ENCODE assay signal across 8 cellular contexts in the genomic region with DNA sequence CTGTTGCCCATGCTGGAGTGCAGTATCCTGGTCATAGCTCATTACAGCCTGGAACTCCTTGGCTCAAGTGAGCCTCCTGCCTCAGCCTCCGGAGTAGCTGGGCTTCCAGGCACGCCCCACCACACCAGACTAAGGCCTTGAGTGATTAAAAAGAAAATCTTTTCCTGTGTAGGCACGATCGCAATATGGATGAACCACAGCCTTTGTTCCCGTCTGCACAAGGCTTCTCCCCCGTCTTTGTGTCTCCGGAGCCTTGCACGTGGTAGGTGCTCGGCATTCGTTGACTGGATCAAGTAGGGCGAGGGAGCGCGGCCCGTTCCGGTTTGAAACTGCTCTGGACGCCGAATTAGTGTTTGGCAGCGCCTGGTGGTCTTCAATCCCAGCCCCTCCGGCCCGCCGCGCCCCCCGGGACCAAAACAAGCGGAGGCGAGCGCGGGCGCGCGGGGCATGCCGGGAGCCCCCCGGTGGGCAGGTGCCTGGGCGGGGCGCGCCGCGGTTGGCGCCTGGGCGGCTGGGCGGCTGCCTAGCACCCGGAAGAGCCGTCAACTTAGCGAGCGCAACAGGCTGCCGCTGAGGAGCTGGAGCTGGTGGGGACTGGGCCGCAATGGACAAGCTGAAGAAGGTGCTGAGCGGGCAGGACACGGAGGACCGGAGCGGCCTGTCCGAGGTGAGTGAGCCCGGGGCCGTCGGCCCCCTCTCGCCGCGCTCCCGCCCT. TPM values are rescaled to one million over a fixed set of nuclear protein-coding genes. Genes with fewer than 3 reads are reported as not detected.
DNase-seq lines count a peak whose midpoint lies in the region; TF ChIP-seq lines count a peak whose summit lies in the region.

SFT2D2 (plus strand) TSS at position 529 of the 715 bp plus-strand sequence; CDS start at position 605, 76 bp downstream.

- no peaks in the 10 kb centered on the region for H3K27me3 ChIP-seq in Loucy (ENCODE audit: insufficient read depth, low read length, poor library complexity, severe bottlenecking)
- no peaks in the 10 kb centered on the region for H3K27me3 ChIP-seq in SJCRH30
- H3K27me3 ChIP-seq in neuronal stem cell (ENCODE audit: control insufficient read depth in 3 of 3, insufficient read depth in 3 of 3, low read depth in 1 of 3, low read length in 3 of 3), result no peaks in the 10 kb centered on the region

- H3K79me1 ChIP-seq in neuronal stem cell (ENCODE audit: low read depth, low read length), result peaks cover 4% of the 10 kb centered on the region

- H4K8ac ChIP-seq in neuronal stem cell (ENCODE audit: low read depth, low read length), result no peak within 1 kb of the TSS

- no peak within 1 kb of the TSS for H2BK12ac ChIP-seq in neuronal stem cell (ENCODE audit: low read length)

- H3K9ac ChIP-seq in Loucy (ENCODE audit: low read depth, low read length, poor library complexity, severe bottlenecking), result peak within 1 kb of the TSS; percentile 86
- H3K9ac ChIP-seq in neuronal stem cell (ENCODE audit: low read depth, low read length, poor library complexity), result peak within 1 kb of the TSS; percentile 91

- H3K9me2 ChIP-seq in Loucy (replicated peaks; ENCODE audit: low read depth, low read length), result no peaks in the 10 kb centered on the region

- H2AFZ ChIP-seq in Loucy (ENCODE audit: low read length) (peak within 1 kb of the TSS; percentile 88), neuronal stem cell (ENCODE audit: low read length) (peak within 1 kb of the TSS; percentile 98)

- peak within 1 kb of the TSS; percentile 61 for H3K14ac ChIP-seq in neuronal stem cell (ENCODE audit: low read length)

- no peaks in the 10 kb centered on the region for H3F3A ChIP-seq in Loucy (ENCODE audit: low read depth)

- H3K4me1 ChIP-seq in Loucy (ENCODE audit: insufficient read depth, low read length, poor library complexity, severe bottlenecking) (peaks cover 49% of the 10 kb centered on the region), SJCRH30 (peaks cover 4% of the 10 kb centered on the region), neuronal stem cell (ENCODE audit: control insufficient read depth in 2 of 2, insufficient read depth in 1 of 2, low read depth in 1 of 2, low read length in 2 of 2) (peaks cover 6 to 7% of the 10 kb centered on the region in 2 donors)

- H3K9me3 ChIP-seq in Loucy (ENCODE audit: insufficient read depth, low read depth, low read length) (no peaks in the 10 kb centered on the region), SJCRH30 (replicated peaks) (no peaks in the 10 kb centered on the region; the same call in 1 of the 2 replicates), neuronal stem cell (replicated peaks in 1 of 2; ENCODE audit: control insufficient read depth in 2 of 2, insufficient read depth in 1 of 2, low read depth in 1 of 2, low read length in 2 of 2) (peaks cover 8 to 10% of the 10 kb centered on the region in 2 donors)

- peak within 1 kb of the TSS; percentile 95 for H3K4me2 ChIP-seq in Loucy (ENCODE audit: low read depth, low read length, poor library complexity, severe bottlenecking)
- peak within 1 kb of the TSS; percentile 77 for H3K4me2 ChIP-seq in neuronal stem cell (ENCODE audit: insufficient read depth, low read length, poor library complexity, severe bottlenecking)

- peak within 1 kb of the TSS; percentile 33 for H2BK15ac ChIP-seq in neuronal stem cell (ENCODE audit: low read length)

- peak within 1 kb of the TSS; percentile 31 for H2BK5ac ChIP-seq in neuronal stem cell (ENCODE audit: low read length)

- peak within 1 kb of the TSS; percentile 91 for H3K27ac ChIP-seq in SJCRH30
- peak within 1 kb of the TSS; percentile 76 for H3K27ac ChIP-seq in neuronal stem cell (replicated peaks; ENCODE audit: low read length)

- no peak for TF ChIP-seq CTCF in Loucy (conservative IDR thresholded peaks at IDR 0.05; ENCODE audit: low read length)
- TF ChIP-seq CTCF in subcutaneous adipose tissue (IDR thresholded peaks at IDR 0.05; ENCODE audit: low read depth), result no peak

- peaks cover 61% of the 10 kb centered on the region for H3K79me2 ChIP-seq in Loucy (ENCODE audit: insufficient read depth, low read length)

- no peak within 1 kb of the TSS for H4K91ac ChIP-seq in neuronal stem cell (ENCODE audit: low read depth, low read length, poor library complexity)

- no CpG with 5 or more reads among the region's 58 CpGs for WGBS in neuronal stem cell (ENCODE audit: extremely low coverage in 2 of 2, insufficient read length in 2 of 2, insufficient replicate concordance in 1 of 2), 2 donors

- no peak within 1 kb of the TSS for H2BK120ac ChIP-seq in neuronal stem cell (ENCODE audit: low read depth, low read length)

- H3K18ac ChIP-seq in neuronal stem cell (ENCODE audit: low read length), result peak within 1 kb of the TSS; percentile 98

- no peak within 1 kb of the TSS for H2AK5ac ChIP-seq in neuronal stem cell (ENCODE audit: low read depth, low read length)

- peaks cover 35% of the 10 kb centered on the region for H4K20me1 ChIP-seq in Loucy (ENCODE audit: insufficient read depth, low read length, poor library complexity, severe bottlenecking)

- H3K4me3 ChIP-seq in Loucy (ENCODE audit: low read length, poor library complexity, severe bottlenecking) (peak within 1 kb of the TSS; percentile 78), SJCRH30 (peak within 1 kb of the TSS; percentile 89), neuronal stem cell (ENCODE audit: low read length in 2 of 2) (peak within 1 kb of the TSS; percentile 85 to 95)

- H3K4ac ChIP-seq in neuronal stem cell (ENCODE audit: low read length), result no peak within 1 kb of the TSS

- DNase-seq in ELF-1 (ENCODE audit: low read depth, low spot score), result peak; percentile 84
- peak; percentile 63 for DNase-seq in H4 (ENCODE audit: low spot score)
- DNase-seq in SJCRH30, result peak; percentile 78 to 82
- DNase-seq in activated gamma-delta T cell treated with anti-CD3 and anti-CD28 coated beads, Interleukin-2, amount 50 U/mL, for 16 hours (ENCODE audit: low read depth), result peak; percentile 59
- DNase-seq in foreskin melanocyte, result peak; percentile 71
- DNase-seq in neuronal stem cell (ENCODE audit: low spot score), result peak; percentile 59

- H3K36me3 ChIP-seq in Loucy (ENCODE audit: insufficient read depth, low read length) (no peaks in the 10 kb centered on the region; the same call in 1 of the 2 replicates), SJCRH30 (no peaks in the 10 kb centered on the region), neuronal stem cell (replicated peaks in 1 of 2; ENCODE audit: control insufficient read depth in 2 of 2, insufficient read depth in 2 of 2, low read length in 2 of 2) (peaks cover 0 to 16% of the 10 kb centered on the region in 2 donors)

- peak within 1 kb of the TSS; percentile 87 for H3K23ac ChIP-seq in neuronal stem cell (ENCODE audit: low read depth, low read length, poor library complexity)

RNA-seq across cellular contexts. Expression of gene SFT2D2, which starts in this region (rescaled TPM):
- 20.5 and 30.1 TPM in 2 replicates for total RNA-seq in H4 (2014; rRNA removed; shearing (Covaris generic))
- total RNA-seq in SJCRH30 (2014; rRNA removed; shearing (Covaris generic)), result 30.5 and 33.6 TPM in 2 replicates
- polyA plus RNA-seq in neuronal stem cell (2013, experiment 1 of 2), result 7.8 TPM
- polyA plus RNA-seq in neuronal stem cell (2013, experiment 2 of 2), result 9.0 TPM
- total RNA-seq in subcutaneous adipose tissue, result 10 to 100 TPM; 30.1 to 53.5 (median 42.5) TPM

Comparison
In these comparisons a context has a peak if more than half of its experiments do, and no peak if none do; other contexts are left out.
1. Peak in every context shown above with its lines: DNase-seq, H3K4me3 ChIP-seq and H3K27ac ChIP-seq.